10 cellular contexts compared by ENCODE assay signal in genomic region chr3:179957264-179957845, GRCh38.
DNase-seq lines count a peak whose midpoint lies in the region; ATAC-seq and TF ChIP-seq lines count a peak whose summit lies in the region.
"Had no signal": no experiment of that assay in that cellular context is flagged by ENCODE, and none has a peak within 500 bp of the region (broad histone marks: within the 10 kb centered on the region; RNA-seq: fewer than 3 reads in every experiment).

No MANE protein-coding gene starts in this region.

- H3K4me3 Mint-ChIP-seq in endodermal cell, result no peak overlapping the region

- ATAC-seq in HG03066 (IDR thresholded peaks at IDR 0.05; ENCODE audit: low read depth, unreplicated experiment) (peak; percentile 14), HG03354 (IDR thresholded peaks at IDR 0.05; ENCODE audit: poor library complexity, severe bottlenecking, unreplicated experiment) (no peak)

- no peaks in the 10 kb centered on the region for H3K27me3 Mint-ChIP-seq in endodermal cell (ENCODE audit: insufficient read depth)

- no peaks in the 10 kb centered on the region for H3K36me3 Mint-ChIP-seq in endodermal cell (ENCODE audit: low read depth)

- no peak overlapping the region for H3K27ac Mint-ChIP-seq in endodermal cell

- WGBS in endodermal cell (ENCODE audit: insufficient coverage in 1 of 2, insufficient read length in 1 of 2), 2 experiments, result 83 to 87% methylated on average over 1 of the region's 2 CpGs

- no peaks in the 10 kb centered on the region for H3K79me2 ChIP-seq in osteoblast (ENCODE audit: insufficient read depth, low read length)

- DNase-seq in NCI-H187 treated with DMSO at 0.1 percent for 48 hours (lab: John Stamatoyannopoulos, UW) (peak; percentile 67), NCI-H187 (lab: John Stamatoyannopoulos, UW) (no peak), NCI-H524 (lab: John Stamatoyannopoulos, UW) (peak; percentile 100), osteoblast (ENCODE audit: insufficient read length, low spot score, missing footprints) (peak; percentile 51), endodermal cell (no peak)
- no peak for DNase-seq in activated naive CD4-positive, alpha-beta T cell (lab: John Stamatoyannopoulos, UW)
- DNase-seq: MG63, transverse colon had no signal

- no peaks in the 10 kb centered on the region for H3K9me3 ChIP-seq in osteoblast (ENCODE audit: low read depth, low read length)
- no peaks in the 10 kb centered on the region for H3K9me3 ChIP-seq in endodermal cell (ENCODE audit: control insufficient read depth, low read length)
- H3K9me3 ChIP-seq: MG63, transverse colon had no signal

- H3K4me1 ChIP-seq in osteoblast (ENCODE audit: insufficient read depth, low read length) (peaks cover 2% of the 10 kb centered on the region), endodermal cell (ENCODE audit: control insufficient read depth, insufficient read depth, low read length) (no peaks in the 10 kb centered on the region)
- H3K4me1 ChIP-seq: transverse colon had no signal

- no peak for TF ChIP-seq CTCF in osteoblast (IDR thresholded peaks at IDR 0.05; ENCODE audit: extremely low read depth, low read depth, low read length)
- TF ChIP-seq CTCF in endodermal cell (conservative IDR thresholded peaks at IDR 0.05), result no peak

- H3K9me3 Mint-ChIP-seq in endodermal cell, result no peaks in the 10 kb centered on the region

- H3K4me1 Mint-ChIP-seq in endodermal cell, result peaks cover 2% of the 10 kb centered on the region

- no peaks in the 10 kb centered on the region for H3K36me3 ChIP-seq in osteoblast (ENCODE audit: insufficient read depth, low read length)
- no peaks in the 10 kb centered on the region for H3K36me3 ChIP-seq in endodermal cell (ENCODE audit: control insufficient read depth, insufficient read depth, low read length)
- H3K36me3 ChIP-seq: MG63, transverse colon had no signal

- H3K4me3 ChIP-seq in osteoblast (ENCODE audit: insufficient read depth, low read length), result no peak overlapping the region
- no peak overlapping the region for H3K4me3 ChIP-seq in endodermal cell (ENCODE audit: low read length)
- H3K4me3 ChIP-seq: MG63, transverse colon had no signal

- H3K27ac ChIP-seq in osteoblast (ENCODE audit: low read depth, low read length), result no peak overlapping the region
- H3K27ac ChIP-seq in endodermal cell (ENCODE audit: low read depth, low read length), result no peak overlapping the region
- H3K27ac ChIP-seq: transverse colon had no signal

- H3K27me3 ChIP-seq in osteoblast (ENCODE audit: insufficient read depth, low read length) (no peaks in the 10 kb centered on the region), endodermal cell (ENCODE audit: control insufficient read depth, insufficient read depth, low read length, poor library complexity, severe bottlenecking) (no peaks in the 10 kb centered on the region)
- H3K27me3 ChIP-seq: MG63, transverse colon had no signal

- no peak overlapping the region for H3K9ac ChIP-seq in endodermal cell (ENCODE audit: extremely low read depth, low read length, poor library complexity, severe bottlenecking)

- H4K20me1 ChIP-seq in osteoblast (ENCODE audit: insufficient read depth, low read length), result no peaks in the 10 kb centered on the region

- no peak overlapping the region for H2AFZ ChIP-seq in osteoblast (ENCODE audit: low read length)

- H3K4me2 ChIP-seq in osteoblast (ENCODE audit: insufficient read depth, low read length), result no peak overlapping the region

Comparison
In these comparisons a context has a peak if more than half of its experiments do, and no peak if none do; other contexts are left out.
1. DNase-seq: peak in NCI-H187 treated with DMSO at 0.1 percent for 48 hours (single experiment), NCI-H524 (2 of 2) and osteoblast (single experiment); none in NCI-H187 (0 of 2), endodermal cell (single experiment) and activated naive CD4-positive, alpha-beta T cell (0 of 4).